Comparison of ENCODE assay signal across 11 cellular contexts in genomic region chr4:164971929-164972328, GRCh38. TPM values are rescaled to one million over a fixed set of nuclear protein-coding genes. Genes with fewer than 3 reads are reported as not detected.
"Had no signal": no experiment of that assay in that cellular context is flagged by ENCODE, and none has a peak within 500 bp of the region (broad histone marks: within the 10 kb centered on the region; RNA-seq: fewer than 3 reads in every experiment).

No MANE protein-coding gene starts in this region.

RNA-seq across cellular contexts. Expression of gene TRIM61, which starts 5.5 kb away (rescaled TPM):
- total RNA-seq: M059J, SJCRH30 had no signal

RNA-seq across cellular contexts. Expression of gene TRIM60, which starts 59.9 kb away (rescaled TPM):
- total RNA-seq: activated B cell treated with CpG ODN at 0.5 μM for 24 hours; activated CD4-positive, alpha-beta T cell treated with anti-CD3 and anti-CD28 coated beads, Interleukin-2, amount 10 ng/mL, durations not matched to agents 24 days and 14 days; activated CD8-positive, alpha-beta memory T cell treated with anti-CD3 and anti-CD28 coated beads, Interleukin-2, amount 10 ng/mL, durations not matched to agents 7 days and 5 days; activated T-helper 1 cell treated with anti-CD3 and anti-CD28 coated beads, Interleukin-12 subunit alpha, Interleukin-12 subunit beta, Interleukin-2, Interleukin-4 antibody, amounts not matched to agents 30 ng/mL and 10 ng/mL and 1 ng/mL, durations not matched to agents 14 hours and 24 hours and 36 hours; aorta; breast epithelium; chondrocyte; M059J; Peyer's patch; Right ventricle myocardium superior; SJCRH30 had no signal
- polyA plus RNA-seq: aorta had no signal
